ENCODE assay signal across 21 cellular contexts in the genomic region with DNA sequence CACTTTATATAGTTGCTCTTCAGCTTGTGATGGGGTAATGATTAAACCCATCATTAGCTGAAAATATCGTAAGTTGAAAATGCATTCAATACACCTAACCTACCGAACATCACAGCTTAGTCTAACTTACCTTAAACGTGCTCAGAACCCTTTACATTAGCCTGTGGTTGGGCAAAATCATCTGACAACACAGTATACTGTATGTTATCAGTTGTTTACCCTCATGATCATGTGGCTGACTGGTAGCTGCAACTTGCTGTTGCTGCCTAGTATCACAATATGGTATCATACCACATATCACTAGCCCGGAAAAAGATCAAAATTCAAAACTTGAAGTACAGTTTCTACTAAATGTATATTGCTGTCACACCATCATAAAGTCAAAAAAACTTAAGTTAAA.
"Had no signal": no experiment of that assay in that cellular context is flagged by ENCODE, and none has a peak within 500 bp of the region (broad histone marks: within the 10 kb centered on the region; RNA-seq: fewer than 3 reads in every experiment).

No MANE protein-coding gene starts in this region.

- H3K9me3 ChIP-seq: left lung, psoas muscle, right atrium auricular region, spleen, tibial artery had no signal

- H3K27me3 ChIP-seq: cardiac muscle cell, left lung, right atrium auricular region, spleen, tibial artery had no signal

- H3K27ac ChIP-seq: cardiac muscle cell, left lung, psoas muscle, right atrium auricular region, spleen, tibial artery had no signal

- H3K27ac Mint-ChIP-seq: activated CD4-positive, alpha-beta T cell treated with anti-CD3 and anti-CD28 coated beads, Interleukin-2, amount 10 ng/mL, durations not matched to agents 24 days and 14 days; activated CD8-positive, alpha-beta memory T cell treated with anti-CD3 and anti-CD28 coated beads, Interleukin-2, amount 10 ng/mL, durations not matched to agents 7 days and 5 days; activated CD8-positive, alpha-beta T cell treated with anti-CD3 and anti-CD28 coated beads for 36 hours; activated naive CD8-positive, alpha-beta T cell treated with anti-CD3 and anti-CD28 coated beads, Interleukin-2, amount 50 U/mL, for 24 hours had no signal

- H3K4me3 Mint-ChIP-seq: activated CD4-positive, alpha-beta T cell treated with anti-CD3 and anti-CD28 coated beads, Interleukin-2, amount 10 ng/mL, durations not matched to agents 24 days and 14 days; activated CD8-positive, alpha-beta memory T cell treated with anti-CD3 and anti-CD28 coated beads, Interleukin-2, amount 10 ng/mL, durations not matched to agents 7 days and 5 days; activated CD8-positive, alpha-beta T cell treated with anti-CD3 and anti-CD28 coated beads for 36 hours; activated naive CD8-positive, alpha-beta T cell treated with anti-CD3 and anti-CD28 coated beads, Interleukin-2, amount 50 U/mL, for 24 hours; natural killer cell had no signal

- H3K36me3 ChIP-seq: cardiac muscle cell, left lung, right atrium auricular region had no signal

- H3K27me3 Mint-ChIP-seq: activated CD4-positive, alpha-beta T cell treated with anti-CD3 and anti-CD28 coated beads, Interleukin-2, amount 10 ng/mL, durations not matched to agents 24 days and 14 days; activated CD8-positive, alpha-beta memory T cell treated with anti-CD3 and anti-CD28 coated beads, Interleukin-2, amount 10 ng/mL, durations not matched to agents 7 days and 5 days; activated CD8-positive, alpha-beta T cell treated with anti-CD3 and anti-CD28 coated beads for 36 hours; activated naive CD8-positive, alpha-beta T cell treated with anti-CD3 and anti-CD28 coated beads, Interleukin-2, amount 50 U/mL, for 24 hours had no signal

- H3K9me3 Mint-ChIP-seq: activated naive CD8-positive, alpha-beta T cell treated with anti-CD3 and anti-CD28 coated beads, Interleukin-2, amount 50 U/mL, for 24 hours; natural killer cell had no signal

- DNase-seq: activated CD4-positive, alpha-beta T cell treated with anti-CD3 and anti-CD28 coated beads, Interleukin-2, amount 10 ng/mL, durations not matched to agents 24 days and 14 days; activated CD4-positive, CD25-positive, alpha-beta regulatory T cell; activated CD8-positive, alpha-beta memory T cell treated with anti-CD3 and anti-CD28 coated beads, Interleukin-2, amount 10 ng/mL, durations not matched to agents 7 days and 5 days; activated CD8-positive, alpha-beta T cell treated with anti-CD3 and anti-CD28 coated beads for 36 hours; activated gamma-delta T cell; activated naive CD4-positive, alpha-beta T cell treated with anti-CD3 and anti-CD28 coated beads, Interleukin-2, amount 50 U/mL, for 16 hours; activated naive CD8-positive, alpha-beta T cell treated with anti-CD3 and anti-CD28 coated beads, Interleukin-2, amount 50 U/mL, for 24 hours; activated T-cell treated with anti-CD3 and anti-CD28 coated beads for 4 hours; hippocampal formation; kidney glomerular epithelial cell; left lung; natural killer cell; psoas muscle; spleen; stimulated activated CD4-positive, alpha-beta T cell treated with anti-CD3 and anti-CD28 coated beads, Interleukin-4, amount 100 ng/mL, for 24 hours; stimulated activated naive CD4-positive, alpha-beta T cell treated with Interleukin-2 at 50 U/mL for 16 hours; substantia nigra; tibial artery had no signal

- H3K4me3 ChIP-seq: cardiac muscle cell, left lung, lung, psoas muscle, right atrium auricular region, spleen, tibial artery had no signal

- H3K36me3 Mint-ChIP-seq: natural killer cell had no signal

- ATAC-seq: activated CD8-positive, alpha-beta memory T cell treated with anti-CD3 and anti-CD28 coated beads, Interleukin-2, amount 10 ng/mL, durations not matched to agents 7 days and 5 days; activated CD8-positive, alpha-beta T cell treated with anti-CD3 and anti-CD28 coated beads for 36 hours; activated naive CD8-positive, alpha-beta T cell treated with anti-CD3 and anti-CD28 coated beads, Interleukin-2, amount 50 U/mL, for 24 hours; left lung; natural killer cell; psoas muscle had no signal
